Comparison of ENCODE assay signal across 12 cellular contexts in the genomic region with DNA sequence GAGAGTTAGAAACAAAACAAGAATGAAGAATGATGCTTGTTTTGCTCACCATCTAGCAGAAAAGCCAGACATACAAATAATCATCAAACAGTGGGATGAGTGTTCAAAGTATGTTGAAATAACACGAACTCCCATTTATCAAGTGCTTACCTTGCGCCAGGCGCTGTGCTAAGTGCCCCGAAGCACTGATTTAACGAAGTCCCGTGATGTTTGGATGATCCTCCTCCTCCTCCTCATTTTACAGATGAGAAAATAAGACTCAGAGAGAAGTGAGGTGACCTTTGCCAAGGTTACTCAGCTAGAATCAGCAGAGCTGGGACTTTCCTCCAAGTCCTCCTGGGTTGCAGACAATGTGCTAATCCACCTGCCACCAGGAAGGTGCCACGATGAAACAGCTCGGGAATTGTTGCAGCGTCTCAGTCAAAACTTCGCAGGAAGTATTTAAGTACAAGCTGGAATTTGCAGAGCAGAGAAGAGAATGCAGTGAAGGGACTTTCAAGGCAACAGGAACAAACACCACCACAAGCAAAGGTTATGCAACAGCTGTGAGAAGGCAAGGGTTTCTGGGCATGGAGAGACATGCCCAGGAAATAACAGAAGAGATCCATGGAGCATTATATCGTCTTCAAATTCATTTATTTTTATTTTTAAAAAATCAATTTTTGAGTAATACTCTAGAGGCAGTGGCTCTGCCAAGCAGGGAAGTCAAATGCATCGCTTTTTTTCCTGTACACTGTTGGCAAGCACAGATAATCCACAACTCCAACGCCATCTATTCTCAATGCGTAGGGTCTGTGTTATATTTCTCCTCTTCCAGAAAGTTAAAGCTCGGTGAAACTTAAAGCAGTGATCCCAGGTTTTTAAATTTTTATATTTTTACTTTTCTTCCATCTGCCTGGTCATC. TPM values are rescaled to one million over a fixed set of nuclear protein-coding genes. Genes with fewer than 3 reads are reported as not detected.
DNase-seq lines count a peak whose midpoint lies in the region; ATAC-seq, FAIRE-seq and TF ChIP-seq lines count a peak whose summit lies in the region.
"Had no signal": no experiment of that assay in that cellular context is flagged by ENCODE, and none has a peak within 500 bp of the region (broad histone marks: within the 10 kb centered on the region; RNA-seq: fewer than 3 reads in every experiment).

No MANE protein-coding gene starts in this region.

- POLR2A ChIA-PET in activated CD8-positive, alpha-beta T cell treated with anti-CD3 and anti-CD28 coated beads for 36 hours (lab: Charles Lee), result interaction anchor here (1.0 to 1.6 kb wide), 3 partner anchors 15 to 35 kb away, joined by 3 to 4 read pairs (median 4); no protein-coding TSS in a partner anchor

- intact Hi-C loops in activated CD8-positive, alpha-beta T cell treated with anti-CD3 and anti-CD28 coated beads for 36 hours (cut with micrococcal nuclease), result no loop called here

- TF ChIP-seq CTCF in activated CD8-positive, alpha-beta T cell treated with anti-CD3 and anti-CD28 coated beads for 36 hours (IDR thresholded peaks at IDR 0.05), result no peak
- no peak for TF ChIP-seq CTCF in type B pancreatic cell (conservative IDR thresholded peaks at IDR 0.05)

- no peaks in the 10 kb centered on the region for H3K27me3 Mint-ChIP-seq in activated CD8-positive, alpha-beta T cell treated with anti-CD3 and anti-CD28 coated beads for 36 hours
- H3K27me3 Mint-ChIP-seq in type B pancreatic cell, result no peaks in the 10 kb centered on the region
- H3K27me3 Mint-ChIP-seq: CD8-positive, alpha-beta memory T cell had no signal

- FAIRE-seq in HTR-8/SVneo (lab: Jason Lieb, UNC), result no peak

- H3K36me3 Mint-ChIP-seq in activated naive CD4-positive, alpha-beta T cell treated with anti-CD3 and anti-CD28 coated beads, Interleukin-2, amount 50 U/mL, for 72 hours, result no peaks in the 10 kb centered on the region
- H3K36me3 Mint-ChIP-seq in activated CD8-positive, alpha-beta T cell treated with anti-CD3 and anti-CD28 coated beads for 36 hours (ENCODE audit: low read depth), result peaks cover 2% of the 10 kb centered on the region
- H3K36me3 Mint-ChIP-seq in type B pancreatic cell, result peaks cover 7% of the 10 kb centered on the region

- DNase-seq in activated naive CD4-positive, alpha-beta T cell treated with anti-CD3 and anti-CD28 coated beads, Interleukin-2, amount 50 U/mL, for 72 hours (ENCODE audit: low spot score in 2 of 2), result no peak
- DNase-seq in activated naive CD4-positive, alpha-beta T cell treated with Interleukin-2 at 50 U/mL for 16 hours, result no peak
- DNase-seq in activated CD8-positive, alpha-beta T cell treated with anti-CD3 and anti-CD28 coated beads for 36 hours, result no peak
- DNase-seq in kidney tubule cell (ENCODE audit: low spot score), result peak; percentile 86
- no peak for DNase-seq in type B pancreatic cell (ENCODE audit: extremely low spot score, unreplicated experiment)
- no peak for DNase-seq in GM19240 (ENCODE audit: insufficient read length, low spot score)
- no peak for DNase-seq in cerebellar nuclear complex (lab: John Stamatoyannopoulos, UW)
- DNase-seq in HTR-8/SVneo (ENCODE audit: insufficient read length, low spot score), result no peak
- DNase-seq: CD8-positive, alpha-beta memory T cell; dorsolateral prefrontal cortex; Karpas-422 had no signal

- CTCF ChIA-PET in activated CD8-positive, alpha-beta T cell treated with anti-CD3 and anti-CD28 coated beads for 36 hours (lab: Charles Lee), result interaction anchor here (0.9 to 4.6 kb wide), 3 partner anchors 23 to 73 kb away, joined by 3 to 36 read pairs (median 7); no protein-coding TSS in a partner anchor

- H3K4me3 Mint-ChIP-seq in activated CD8-positive, alpha-beta T cell treated with anti-CD3 and anti-CD28 coated beads for 36 hours, result no peak overlapping the region
- peak overlapping the region; percentile 64 for H3K4me3 Mint-ChIP-seq in type B pancreatic cell
- H3K4me3 Mint-ChIP-seq: neural crest cell had no signal

- peak overlapping the region; percentile 10 to 72 for H3K27ac Mint-ChIP-seq in activated naive CD4-positive, alpha-beta T cell treated with anti-CD3 and anti-CD28 coated beads, Interleukin-2, amount 50 U/mL, for 72 hours
- peak overlapping the region; percentile 9 for H3K27ac Mint-ChIP-seq in activated CD8-positive, alpha-beta T cell treated with anti-CD3 and anti-CD28 coated beads for 36 hours
- peak overlapping the region; percentile 87 for H3K27ac Mint-ChIP-seq in type B pancreatic cell

- peak in 1 of 2 donors; percentile 59 for ATAC-seq in activated naive CD4-positive, alpha-beta T cell treated with anti-CD3 and anti-CD28 coated beads, Interleukin-2, amount 50 U/mL, for 72 hours
- ATAC-seq in activated CD8-positive, alpha-beta T cell treated with anti-CD3 and anti-CD28 coated beads for 36 hours, result no peak

- H3K4me1 Mint-ChIP-seq in activated CD8-positive, alpha-beta T cell treated with anti-CD3 and anti-CD28 coated beads for 36 hours (ENCODE audit: low read depth), result peaks cover 12% of the 10 kb centered on the region
- peaks cover 21% of the 10 kb centered on the region for H3K4me1 Mint-ChIP-seq in type B pancreatic cell (ENCODE audit: unreplicated experiment)

- H3K9me3 Mint-ChIP-seq in activated naive CD4-positive, alpha-beta T cell treated with anti-CD3 and anti-CD28 coated beads, Interleukin-2, amount 50 U/mL, for 72 hours, result no peaks in the 10 kb centered on the region
- no peaks in the 10 kb centered on the region for H3K9me3 Mint-ChIP-seq in activated CD8-positive, alpha-beta T cell treated with anti-CD3 and anti-CD28 coated beads for 36 hours
- no peaks in the 10 kb centered on the region for H3K9me3 Mint-ChIP-seq in type B pancreatic cell
- H3K9me3 Mint-ChIP-seq: CD8-positive, alpha-beta memory T cell; neural crest cell had no signal

RNA-seq across cellular contexts. Expression of gene PRCD, which starts 11.1 kb away (rescaled TPM):
- not detected for total RNA-seq in activated naive CD4-positive, alpha-beta T cell treated with anti-CD3 and anti-CD28 coated beads, Interleukin-2, amount 50 U/mL, for 72 hours
- not detected for total RNA-seq in activated CD8-positive, alpha-beta T cell treated with anti-CD3 and anti-CD28 coated beads for 36 hours
- total RNA-seq in type B pancreatic cell (ENCODE audit: low replicate concordance), result 0.33 and 3.3 TPM in 2 replicates

RNA-seq across cellular contexts. Expression of gene CYGB, which starts 13.5 kb away (rescaled TPM):
- total RNA-seq in activated naive CD4-positive, alpha-beta T cell treated with anti-CD3 and anti-CD28 coated beads, Interleukin-2, amount 50 U/mL, for 72 hours, result not detected
- total RNA-seq in activated CD8-positive, alpha-beta T cell treated with anti-CD3 and anti-CD28 coated beads for 36 hours, result under 1 TPM in 1 of 2 experiments, not detected in 1; 0.23 TPM
- total RNA-seq in type B pancreatic cell (ENCODE audit: low replicate concordance), result 2.5 and 10.0 TPM in 2 replicates
- total RNA-seq: CD8-positive, alpha-beta memory T cell had no signal

RNA-seq across cellular contexts. Expression of gene ST6GALNAC2, which starts 34.7 kb away (rescaled TPM):
- not detected for total RNA-seq in activated naive CD4-positive, alpha-beta T cell treated with anti-CD3 and anti-CD28 coated beads, Interleukin-2, amount 50 U/mL, for 72 hours
- not detected for total RNA-seq in activated CD8-positive, alpha-beta T cell treated with anti-CD3 and anti-CD28 coated beads for 36 hours
- total RNA-seq in type B pancreatic cell (ENCODE audit: low replicate concordance), result 4.3 and 10.4 TPM in 2 replicates

RNA-seq across cellular contexts. Expression of gene RHBDF2, which starts 49.7 kb away (rescaled TPM):
- 10 to 100 TPM; 30.4 to 43.1 TPM for total RNA-seq in activated naive CD4-positive, alpha-beta T cell treated with anti-CD3 and anti-CD28 coated beads, Interleukin-2, amount 50 U/mL, for 72 hours
- total RNA-seq in activated CD8-positive, alpha-beta T cell treated with anti-CD3 and anti-CD28 coated beads for 36 hours, result 10 to 100 TPM; 19.9 to 20.4 TPM
- 12.3 and 17.2 TPM in 2 replicates for total RNA-seq in type B pancreatic cell (ENCODE audit: low replicate concordance)

Comparison
In these comparisons a context has a peak if more than half of its experiments do, and no peak if none do; other contexts are left out.
1. H3K27ac Mint-ChIP-seq: peak in every context shown above with its lines; median percentile 87 in type B pancreatic cell; 41 in activated naive CD4-positive, alpha-beta T cell treated with anti-CD3 and anti-CD28 coated beads, Interleukin-2, amount 50 U/mL, for 72 hours; 9 in activated CD8-positive, alpha-beta T cell treated with anti-CD3 and anti-CD28 coated beads for 36 hours.